In the genomic region with DNA sequence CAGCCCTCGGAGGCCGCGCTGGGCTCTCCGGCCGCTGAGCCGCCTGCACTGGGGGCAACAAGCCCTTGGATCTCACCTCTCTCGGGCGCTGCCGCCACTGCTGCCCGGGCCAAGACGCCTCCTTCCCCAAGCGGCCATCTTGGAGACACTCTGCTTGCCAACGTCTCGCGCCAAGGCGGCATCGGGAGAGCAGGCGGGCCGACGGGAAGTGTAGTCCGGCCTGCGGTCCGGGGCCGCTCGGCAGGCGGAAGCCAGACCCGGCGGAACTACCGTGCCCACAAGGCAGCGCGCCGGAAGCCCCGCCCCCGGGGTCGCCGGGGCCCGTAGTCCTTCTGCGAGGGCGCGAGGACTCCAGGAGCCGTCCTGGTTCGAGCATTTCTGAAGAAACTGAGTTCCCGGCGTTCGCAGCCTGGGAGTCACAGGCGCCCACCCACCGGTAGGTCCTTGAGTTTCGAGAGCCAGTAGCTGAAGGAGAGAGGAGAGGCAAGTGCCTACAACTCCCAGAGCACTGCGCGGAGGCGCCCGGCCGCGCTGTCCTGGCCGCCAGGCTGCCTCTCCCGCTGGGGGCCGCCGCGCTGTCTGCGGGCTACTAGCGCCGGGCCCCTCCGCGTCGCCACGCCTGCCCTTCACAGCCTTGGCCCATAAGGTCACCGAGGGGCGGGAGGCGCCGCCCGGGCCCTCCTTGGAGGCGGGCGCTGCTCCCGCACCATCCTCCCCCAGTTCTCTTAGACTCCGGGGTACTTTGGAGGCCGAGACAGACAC, we compare ENCODE assay signal across 8 cellular contexts. TPM values are rescaled to one million over a fixed set of nuclear protein-coding genes. Genes with fewer than 3 reads are reported as not detected.
DNase-seq lines count a peak whose midpoint lies in the region; ATAC-seq and TF ChIP-seq lines count a peak whose summit lies in the region.

A gene with protein sequence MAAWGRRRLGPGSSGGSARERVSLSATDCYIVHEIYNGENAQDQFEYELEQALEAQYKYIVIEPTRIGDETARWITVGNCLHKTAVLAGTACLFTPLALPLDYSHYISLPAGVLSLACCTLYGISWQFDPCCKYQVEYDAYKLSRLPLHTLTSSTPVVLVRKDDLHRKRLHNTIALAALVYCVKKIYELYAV (minus strand): TSS at position 147 of the 762 bp plus-strand sequence. CDS start 9 bp downstream, at position 138.

- H3K36me3 Mint-ChIP-seq in activated naive CD4-positive, alpha-beta T cell treated with anti-CD3 and anti-CD28 coated beads, Interleukin-2, amount 10 ng/mL, durations not matched to agents 7 days and 5 days: peaks cover 14% of the 10 kb centered on the region

- peak within 1 kb of the TSS; percentile 97 for H3K4me3 Mint-ChIP-seq in activated naive CD4-positive, alpha-beta T cell treated with anti-CD3 and anti-CD28 coated beads, Interleukin-2, amount 10 ng/mL, durations not matched to agents 7 days and 5 days

- peaks cover 63% of the 10 kb centered on the region for H3K4me1 Mint-ChIP-seq in activated naive CD4-positive, alpha-beta T cell treated with anti-CD3 and anti-CD28 coated beads, Interleukin-2, amount 10 ng/mL, durations not matched to agents 7 days and 5 days

- H3K4me3 ChIP-seq in GM08714 (ENCODE audit: low read length) (peak within 1 kb of the TSS; percentile 96), NB4 (ENCODE audit: low read depth, low read length) (peak within 1 kb of the TSS; percentile 99), SK-N-MC (peak within 1 kb of the TSS; percentile 98), gastroesophageal sphincter (peak within 1 kb of the TSS; percentile 83 to 85)

- no CpG with 5 or more reads among the region's 76 CpGs for WGBS in gastroesophageal sphincter (ENCODE audit: low coverage in 1 of 2), 2 donors

- DNase-seq in NB4 (ENCODE audit: low read depth) (peak; percentile 99), SK-N-MC (ENCODE audit: low read depth, low spot score) (peak; percentile 10), non-pigmented ciliary epithelial cell (ENCODE audit: low read depth) (peak; percentile 72), substantia nigra (lab: John Stamatoyannopoulos, UW) (peak; percentile 79 to 98 (median 94))
- DNase-seq in activated naive CD4-positive, alpha-beta T cell treated with anti-CD3 and anti-CD28 coated beads, Interleukin-2, amount 10 ng/mL, durations not matched to agents 7 days and 5 days: peak; percentile 97

- H3K9ac ChIP-seq in SK-N-MC (ENCODE audit: insufficient read length): peak within 1 kb of the TSS; percentile 99

- CTCF ChIA-PET in activated naive CD4-positive, alpha-beta T cell treated with anti-CD3 and anti-CD28 coated beads, Interleukin-2, amount 10 ng/mL, durations not matched to agents 7 days and 5 days (lab: Charles Lee): interaction anchor here (1.0 to 1.1 kb wide), 3 partner anchors 23 to 115 kb away, joined by 3 to 7 read pairs (median 3); no protein-coding TSS in a partner anchor

- TF ChIP-seq EP300 in gastroesophageal sphincter (IDR thresholded peaks at IDR 0.05): no peak

- H3K27ac Mint-ChIP-seq in activated naive CD4-positive, alpha-beta T cell treated with anti-CD3 and anti-CD28 coated beads, Interleukin-2, amount 10 ng/mL, durations not matched to agents 7 days and 5 days: peak within 1 kb of the TSS; percentile 90

- H3K4me1 ChIP-seq in gastroesophageal sphincter: peaks cover 0 to 65% (median 21%) of the 10 kb centered on the region in 3 donors

- TF ChIP-seq POLR2A in NB4 (IDR thresholded peaks at IDR 0.05; ENCODE audit: extremely low read depth, insufficient read length) (peak; percentile 80), gastroesophageal sphincter (IDR thresholded peaks at IDR 0.05) (peak; percentile 58 to 72)

- no peaks in the 10 kb centered on the region for H3K27me3 Mint-ChIP-seq in activated naive CD4-positive, alpha-beta T cell treated with anti-CD3 and anti-CD28 coated beads, Interleukin-2, amount 10 ng/mL, durations not matched to agents 7 days and 5 days

- no peaks in the 10 kb centered on the region for H3K9me3 Mint-ChIP-seq in activated naive CD4-positive, alpha-beta T cell treated with anti-CD3 and anti-CD28 coated beads, Interleukin-2, amount 10 ng/mL, durations not matched to agents 7 days and 5 days

- H3K9me3 ChIP-seq in SK-N-MC (ENCODE audit: low read depth, low read length) (no peaks in the 10 kb centered on the region), gastroesophageal sphincter (no peaks in the 10 kb centered on the region)

- H3K27me3 ChIP-seq in gastroesophageal sphincter: no peaks in the 10 kb centered on the region

- ATAC-seq in HG02571 (IDR thresholded peaks at IDR 0.05; ENCODE audit: unreplicated experiment): peak; percentile 80
- ATAC-seq in gastroesophageal sphincter: peak; percentile 98

- H3K36me3 ChIP-seq in SK-N-MC (ENCODE audit: insufficient read depth, low read length) (peaks cover 21% of the 10 kb centered on the region; the same call in 1 of the 2 replicates), gastroesophageal sphincter (peaks cover 0 to 21% of the 10 kb centered on the region in 2 donors)

- TF ChIP-seq CTCF in NB4 (IDR thresholded peaks at IDR 0.05; ENCODE audit: low read depth, low read length) (no peak), gastroesophageal sphincter (IDR thresholded peaks at IDR 0.05) (peak in 3 of 4 experiments; percentile 33 to 43 (median 36))

- H3K27ac ChIP-seq in SK-N-MC (peak within 1 kb of the TSS; percentile 94), gastroesophageal sphincter (peak within 1 kb of the TSS; percentile 52 to 95 (median 93)), substantia nigra (ENCODE audit: low read depth, low read length, poor library complexity, severe bottlenecking) (peak within 1 kb of the TSS; percentile 94)

RNA-seq across cellular contexts. Expression of the gene that starts here (rescaled TPM):
- 10 to 100 TPM; 14.8 to 24.5 (median 22.1) TPM for total RNA-seq in gastroesophageal sphincter

Comparison
In these comparisons a context has a peak if more than half of its experiments do, and no peak if none do; other contexts are left out.
1. Peak in every context shown above with its lines: DNase-seq, ATAC-seq, H3K4me3 ChIP-seq and H3K27ac ChIP-seq.
2. DNase-seq: peak in every context shown above with its lines; median percentile 99 in NB4; 97 in activated naive CD4-positive, alpha-beta T cell treated with anti-CD3 and anti-CD28 coated beads, Interleukin-2, amount 10 ng/mL, durations not matched to agents 7 days and 5 days; 94 in substantia nigra; 72 in non-pigmented ciliary epithelial cell; 10 in SK-N-MC.